In the genomic region with DNA sequence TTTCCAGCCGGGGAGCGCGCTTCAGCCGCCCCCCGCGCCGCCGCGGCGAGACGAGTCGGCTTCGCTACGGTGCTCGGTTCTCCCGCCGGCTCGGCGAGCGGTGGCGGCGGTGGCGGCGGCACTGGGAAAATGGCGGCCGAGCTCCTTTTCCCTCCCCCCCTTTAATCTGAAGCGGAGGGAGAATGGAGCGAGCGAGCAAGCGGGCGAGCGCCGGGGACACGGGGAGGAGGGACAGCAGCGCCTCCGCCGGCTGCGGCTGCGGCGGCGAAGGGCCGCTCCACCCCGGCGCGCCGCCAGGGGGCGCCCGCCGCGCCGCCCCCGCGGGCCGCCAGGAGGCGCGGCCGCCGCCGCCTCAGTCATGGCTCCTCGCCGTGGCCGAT, we compare ENCODE assay signal across 1 cellular context.
A peak's percentile ranks its signal among the peaks of the same experiment; 100 is the strongest.
TF ChIP-seq lines count a peak whose summit lies in the region.

KANSL1 (minus strand) TSS at position 184 of the 380 bp plus-strand sequence. CDS start 21,286 bp downstream, outside the sequence.

TF ChIP-seq in HepG2, 621 proteins besides CTCF, POLR2A, EP300 and RAD21 (continued from another document and continues in another):
- no peak for TF ChIP-seq ZNF546 (CRISPR knock-in tag; conservative IDR thresholded peaks at IDR 0.05)
- no peak for TF ChIP-seq ZNF274 (CRISPR knock-in tag; IDR thresholded peaks at IDR 0.05)
- no peak for TF ChIP-seq ZKSCAN5 (CRISPR knock-in tag; IDR thresholded peaks at IDR 0.05)
- TF ChIP-seq, protein P1, sequence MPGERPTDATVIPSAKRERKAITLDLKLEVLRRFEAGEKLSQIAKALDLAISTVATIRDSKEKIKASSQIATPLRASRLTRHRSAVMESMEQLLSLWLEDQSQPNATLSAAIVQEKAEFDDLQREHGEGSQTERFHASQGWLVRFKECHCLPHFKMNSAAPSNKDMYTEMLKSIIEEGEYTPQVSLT (CRISPR knock-in tag; IDR thresholded peaks at IDR 0.05; ENCODE audit: borderline replicate concordance, low read depth): no peak; the same call in 1 of the 2 replicates
- no peak for TF ChIP-seq MEF2D (CRISPR knock-in tag; IDR thresholded peaks at IDR 0.05)
- TF ChIP-seq TFDP2 (CRISPR knock-in tag; IDR thresholded peaks at IDR 0.05): peak; percentile 71
- peak; percentile 4; the same call in 1 of the 2 replicates for TF ChIP-seq ARID2 (CRISPR knock-in tag; IDR thresholded peaks at IDR 0.05; ENCODE audit: borderline replicate concordance)
- TF ChIP-seq ZNF350 (CRISPR knock-in tag; IDR thresholded peaks at IDR 0.05; ENCODE audit: borderline replicate concordance, low read depth): no peak
- TF ChIP-seq RBFOX2 (IDR thresholded peaks at IDR 0.05; ENCODE audit: low read depth, low read length): peak; percentile 83
- no peak; the same call in 1 of the 2 replicates for TF ChIP-seq GATAD1 (CRISPR knock-in tag; IDR thresholded peaks at IDR 0.05)
- TF ChIP-seq ZKSCAN1 (IDR thresholded peaks at IDR 0.05; ENCODE audit: low read length): no peak
- TF ChIP-seq ZNF263 (CRISPR knock-in tag; IDR thresholded peaks at IDR 0.05): peak; percentile 88
- TF ChIP-seq AGO2 (optimal IDR thresholded peaks at IDR 0.05; ENCODE audit: low read depth, low read length): peak; percentile 13
- TF ChIP-seq, protein P2, sequence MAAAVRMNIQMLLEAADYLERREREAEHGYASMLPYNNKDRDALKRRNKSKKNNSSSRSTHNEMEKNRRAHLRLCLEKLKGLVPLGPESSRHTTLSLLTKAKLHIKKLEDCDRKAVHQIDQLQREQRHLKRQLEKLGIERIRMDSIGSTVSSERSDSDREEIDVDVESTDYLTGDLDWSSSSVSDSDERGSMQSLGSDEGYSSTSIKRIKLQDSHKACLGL (CRISPR knock-in tag; IDR thresholded peaks at IDR 0.05): peak; percentile 9; the same call in 1 of the 2 replicates
- TF ChIP-seq, protein P3, sequence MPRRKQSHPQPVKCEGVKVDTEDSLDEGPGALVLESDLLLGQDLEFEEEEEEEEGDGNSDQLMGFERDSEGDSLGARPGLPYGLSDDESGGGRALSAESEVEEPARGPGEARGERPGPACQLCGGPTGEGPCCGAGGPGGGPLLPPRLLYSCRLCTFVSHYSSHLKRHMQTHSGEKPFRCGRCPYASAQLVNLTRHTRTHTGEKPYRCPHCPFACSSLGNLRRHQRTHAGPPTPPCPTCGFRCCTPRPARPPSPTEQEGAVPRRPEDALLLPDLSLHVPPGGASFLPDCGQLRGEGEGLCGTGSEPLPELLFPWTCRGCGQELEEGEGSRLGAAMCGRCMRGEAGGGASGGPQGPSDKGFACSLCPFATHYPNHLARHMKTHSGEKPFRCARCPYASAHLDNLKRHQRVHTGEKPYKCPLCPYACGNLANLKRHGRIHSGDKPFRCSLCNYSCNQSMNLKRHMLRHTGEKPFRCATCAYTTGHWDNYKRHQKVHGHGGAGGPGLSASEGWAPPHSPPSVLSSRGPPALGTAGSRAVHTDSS (CRISPR knock-in tag; conservative IDR thresholded peaks at IDR 0.05): no peak
- TF ChIP-seq ZSCAN31 (CRISPR knock-in tag; IDR thresholded peaks at IDR 0.05; ENCODE audit: low read depth): no peak
- TF ChIP-seq HOXD1 (CRISPR knock-in tag; IDR thresholded peaks at IDR 0.05): 0 out of 2 replicates have a peak, but pooled peaks have one; percentile 5
- 0 out of 2 replicates have a peak, but pooled peaks have one; percentile 12 for TF ChIP-seq ZNF343 (CRISPR knock-in tag; IDR thresholded peaks at IDR 0.05)
- TF ChIP-seq PHF20 (CRISPR knock-in tag; IDR thresholded peaks at IDR 0.05): no peak
- TF ChIP-seq, protein P4, sequence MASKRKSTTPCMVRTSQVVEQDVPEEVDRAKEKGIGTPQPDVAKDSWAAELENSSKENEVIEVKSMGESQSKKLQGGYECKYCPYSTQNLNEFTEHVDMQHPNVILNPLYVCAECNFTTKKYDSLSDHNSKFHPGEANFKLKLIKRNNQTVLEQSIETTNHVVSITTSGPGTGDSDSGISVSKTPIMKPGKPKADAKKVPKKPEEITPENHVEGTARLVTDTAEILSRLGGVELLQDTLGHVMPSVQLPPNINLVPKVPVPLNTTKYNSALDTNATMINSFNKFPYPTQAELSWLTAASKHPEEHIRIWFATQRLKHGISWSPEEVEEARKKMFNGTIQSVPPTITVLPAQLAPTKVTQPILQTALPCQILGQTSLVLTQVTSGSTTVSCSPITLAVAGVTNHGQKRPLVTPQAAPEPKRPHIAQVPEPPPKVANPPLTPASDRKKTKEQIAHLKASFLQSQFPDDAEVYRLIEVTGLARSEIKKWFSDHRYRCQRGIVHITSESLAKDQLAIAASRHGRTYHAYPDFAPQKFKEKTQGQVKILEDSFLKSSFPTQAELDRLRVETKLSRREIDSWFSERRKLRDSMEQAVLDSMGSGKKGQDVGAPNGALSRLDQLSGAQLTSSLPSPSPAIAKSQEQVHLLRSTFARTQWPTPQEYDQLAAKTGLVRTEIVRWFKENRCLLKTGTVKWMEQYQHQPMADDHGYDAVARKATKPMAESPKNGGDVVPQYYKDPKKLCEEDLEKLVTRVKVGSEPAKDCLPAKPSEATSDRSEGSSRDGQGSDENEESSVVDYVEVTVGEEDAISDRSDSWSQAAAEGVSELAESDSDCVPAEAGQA (IDR thresholded peaks at IDR 0.05; ENCODE audit: low read depth): peak; percentile 86
- TF ChIP-seq, protein P4 (CRISPR knock-in tag; IDR thresholded peaks at IDR 0.05; ENCODE audit: borderline replicate concordance): no peak
- 0 out of 2 replicates have a peak, but pooled peaks have one; percentile 38 for TF ChIP-seq SALL1 (CRISPR knock-in tag; IDR thresholded peaks at IDR 0.05)
- TF ChIP-seq TGIF2 (CRISPR knock-in tag; IDR thresholded peaks at IDR 0.05): no peak
- TF ChIP-seq ZNF460 (CRISPR knock-in tag; IDR thresholded peaks at IDR 0.05; ENCODE audit: borderline replicate concordance): no peak
- no peak for TF ChIP-seq SKIL (CRISPR knock-in tag; IDR thresholded peaks at IDR 0.05; ENCODE audit: borderline replicate concordance)
- peak; percentile 43 for TF ChIP-seq PATZ1 (CRISPR knock-in tag; IDR thresholded peaks at IDR 0.05)
- TF ChIP-seq, protein P5, sequence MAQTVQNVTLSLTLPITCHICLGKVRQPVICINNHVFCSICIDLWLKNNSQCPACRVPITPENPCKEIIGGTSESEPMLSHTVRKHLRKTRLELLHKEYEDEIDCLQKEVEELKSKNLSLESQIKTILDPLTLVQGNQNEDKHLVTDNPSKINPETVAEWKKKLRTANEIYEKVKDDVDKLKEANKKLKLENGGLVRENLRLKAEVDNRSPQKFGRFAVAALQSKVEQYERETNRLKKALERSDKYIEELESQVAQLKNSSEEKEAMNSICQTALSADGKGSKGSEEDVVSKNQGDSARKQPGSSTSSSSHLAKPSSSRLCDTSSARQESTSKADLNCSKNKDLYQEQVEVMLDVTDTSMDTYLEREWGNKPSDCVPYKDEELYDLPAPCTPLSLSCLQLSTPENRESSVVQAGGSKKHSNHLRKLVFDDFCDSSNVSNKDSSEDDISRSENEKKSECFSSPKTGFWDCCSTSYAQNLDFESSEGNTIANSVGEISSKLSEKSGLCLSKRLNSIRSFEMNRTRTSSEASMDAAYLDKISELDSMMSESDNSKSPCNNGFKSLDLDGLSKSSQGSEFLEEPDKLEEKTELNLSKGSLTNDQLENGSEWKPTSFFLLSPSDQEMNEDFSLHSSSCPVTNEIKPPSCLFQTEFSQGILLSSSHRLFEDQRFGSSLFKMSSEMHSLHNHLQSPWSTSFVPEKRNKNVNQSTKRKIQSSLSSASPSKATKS (CRISPR knock-in tag; IDR thresholded peaks at IDR 0.05): no peak
- peak; percentile 40 for TF ChIP-seq ASH2L (IDR thresholded peaks at IDR 0.05; ENCODE audit: insufficient read length, low read depth, low read length)
- no peak for TF ChIP-seq TEAD2 (CRISPR knock-in tag; IDR thresholded peaks at IDR 0.05)
- TF ChIP-seq HOXA7 (CRISPR knock-in tag; IDR thresholded peaks at IDR 0.05): no peak
- TF ChIP-seq FIP1L1 (IDR thresholded peaks at IDR 0.05; ENCODE audit: borderline replicate concordance, insufficient read depth, low read depth, low read length): no peak
- TF ChIP-seq ZBTB3 (CRISPR knock-in tag; IDR thresholded peaks at IDR 0.05; ENCODE audit: borderline replicate concordance, low read depth): no peak
- TF ChIP-seq CCDC6 (CRISPR knock-in tag; IDR thresholded peaks at IDR 0.05): no peak
- TF ChIP-seq TEF (CRISPR knock-in tag; IDR thresholded peaks at IDR 0.05): no peak
- peak; percentile 7; the same call in 1 of the 2 replicates for TF ChIP-seq FOXA3 (CRISPR knock-in tag; IDR thresholded peaks at IDR 0.05)
- 0 out of 2 replicates have a peak, but pooled peaks have one; percentile 11 for TF ChIP-seq ZNF574 (CRISPR knock-in tag; IDR thresholded peaks at IDR 0.05)
